In the genomic region with DNA sequence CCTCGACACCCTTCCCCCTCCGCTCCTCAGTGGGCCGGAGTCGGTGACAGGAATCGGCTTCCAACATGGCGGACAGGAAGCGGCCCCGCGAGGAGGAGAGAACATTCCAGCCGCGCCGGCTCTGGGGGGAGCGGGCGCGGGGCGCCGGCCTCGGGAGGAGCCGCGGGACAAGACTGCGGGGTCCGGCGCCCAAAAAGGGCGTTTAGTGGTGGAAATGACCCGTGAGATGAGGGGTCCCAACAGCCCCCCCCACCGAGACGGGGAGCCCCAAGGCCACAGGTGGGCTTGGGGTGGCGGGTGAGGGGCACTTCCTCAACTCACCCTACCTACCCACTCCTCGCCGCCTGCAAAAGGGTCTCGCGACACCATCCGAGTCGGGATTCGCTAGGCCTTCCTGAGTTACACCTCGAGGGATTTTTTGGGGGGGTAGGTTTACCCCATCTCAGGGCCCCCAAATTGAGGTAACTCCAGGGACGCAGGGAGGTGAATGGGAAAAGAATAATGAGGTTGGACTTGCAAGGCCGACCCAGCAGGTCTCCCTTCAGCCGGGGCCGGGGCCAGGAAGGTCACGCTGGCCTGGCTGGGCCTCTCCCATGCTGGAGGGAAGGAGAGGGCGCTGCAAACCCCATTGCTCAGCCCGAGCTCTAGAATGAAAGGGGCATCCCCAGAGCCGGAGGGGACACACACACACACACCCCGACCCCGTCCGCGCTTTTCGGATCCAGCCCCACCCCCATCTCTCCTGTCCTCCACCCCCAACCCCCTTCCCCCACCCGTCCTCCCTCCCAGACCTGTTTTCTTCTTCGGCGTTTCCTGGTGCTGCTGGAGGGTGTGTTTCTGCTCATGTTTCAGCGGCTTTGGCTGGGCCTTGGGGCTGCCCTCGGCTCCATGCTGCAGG, we compare ENCODE assay signal across 8 cellular contexts. TPM values are rescaled to one million over a fixed set of nuclear protein-coding genes. Genes with fewer than 3 reads are reported as not detected.
DNase-seq lines count a peak whose midpoint lies in the region; ATAC-seq lines count a peak whose summit lies in the region.

No MANE protein-coding gene starts in this region.

- peaks cover 37% of the 10 kb centered on the region for H3K4me1 Mint-ChIP-seq in activated T-cell treated with anti-CD3 and anti-CD28 coated beads, Interleukin-2, amount 50 U/mL, for 4 hours (ENCODE audit: low read depth)

- H3K27ac ChIP-seq in muscle layer of duodenum (ENCODE audit: low read length), result peak overlapping the region; percentile 99

- peaks cover 21% of the 10 kb centered on the region for H3K36me3 Mint-ChIP-seq in activated T-cell treated with anti-CD3 and anti-CD28 coated beads, Interleukin-2, amount 50 U/mL, for 4 hours (ENCODE audit: insufficient read depth)

- H3K4me1 ChIP-seq in NT2/D1 (ENCODE audit: insufficient read depth, insufficient read length) (peaks cover 3% of the 10 kb centered on the region), muscle layer of duodenum (ENCODE audit: control insufficient read depth in 1 of 2, insufficient read depth in 2 of 2, low read length in 2 of 2) (peaks cover 5 to 39% of the 10 kb centered on the region in 2 donors)

- H3K9ac ChIP-seq in NT2/D1 (ENCODE audit: insufficient read length, low read depth), result peak overlapping the region; percentile 99

- H3K9me3 ChIP-seq in NT2/D1 (ENCODE audit: insufficient read depth, low read length) (no peaks in the 10 kb centered on the region), muscle layer of duodenum (ENCODE audit: control insufficient read depth in 1 of 2, low read length in 2 of 2) (no peaks in the 10 kb centered on the region)

- no peaks in the 10 kb centered on the region for H3K27me3 Mint-ChIP-seq in activated T-cell treated with anti-CD3 and anti-CD28 coated beads, Interleukin-2, amount 50 U/mL, for 4 hours (ENCODE audit: low read depth)

- H3K36me3 ChIP-seq in NT2/D1 (ENCODE audit: insufficient read depth, insufficient read length, low read length), result peaks cover 34% of the 10 kb centered on the region
- peaks cover 0 to 13% of the 10 kb centered on the region in 2 donors for H3K36me3 ChIP-seq in muscle layer of duodenum (ENCODE audit: control insufficient read depth in 1 of 2, insufficient read depth in 2 of 2, low read length in 2 of 2)

- H3K4me3 Mint-ChIP-seq in activated T-cell treated with anti-CD3 and anti-CD28 coated beads, Interleukin-2, amount 50 U/mL, for 4 hours, result peak overlapping the region; percentile 100

- ATAC-seq in HG03066 (IDR thresholded peaks at IDR 0.05; ENCODE audit: low read depth, unreplicated experiment) (peak; percentile 13), esophagus mucosa (peak; percentile 50), GM18870 (IDR thresholded peaks at IDR 0.05; ENCODE audit: unreplicated experiment) (no peak)
- peak; percentile 21 to 29 for ATAC-seq in activated T-cell treated with anti-CD3 and anti-CD28 coated beads, Interleukin-2, amount 50 U/mL, for 4 hours

- H3K27me3 ChIP-seq in NT2/D1 (ENCODE audit: insufficient read depth, insufficient read length) (no peaks in the 10 kb centered on the region), muscle layer of duodenum (ENCODE audit: low read depth, low read length) (no peaks in the 10 kb centered on the region)

- DNase-seq in GM03348 (ENCODE audit: low spot score) (peak; percentile 51), NT2/D1 (ENCODE audit: low read depth, low spot score) (no peak)
- peak; percentile 47 for DNase-seq in activated T-cell treated with anti-CD3 and anti-CD28 coated beads, Interleukin-2, amount 50 U/mL, for 4 hours
- DNase-seq in stimulated activated CD8-positive, alpha-beta memory T cell treated with anti-CD3 and anti-CD28 coated beads, Interleukin-7, amount 100 ng/mL, for 4 hours (ENCODE audit: low read depth in 2 of 2), result peak; percentile 26 to 52

- H3K4me3 ChIP-seq in NT2/D1 (ENCODE audit: insufficient read length, low read depth), result peak overlapping the region; percentile 95
- H3K4me3 ChIP-seq in muscle layer of duodenum (ENCODE audit: low read depth in 1 of 2, low read length in 2 of 2), result peak overlapping the region; percentile 77 to 80

- H3K9me3 Mint-ChIP-seq in activated T-cell treated with anti-CD3 and anti-CD28 coated beads, Interleukin-2, amount 50 U/mL, for 4 hours, result no peaks in the 10 kb centered on the region

RNA-seq across cellular contexts. Expression of a gene that starts 0.7 kb away (rescaled TPM):
- 10 to 100 TPM; 59.6 to 63.4 (median 60.9) TPM for total RNA-seq in activated T-cell treated with anti-CD3 and anti-CD28 coated beads, Interleukin-2, amount 50 U/mL, for 4 hours
- 35.0 TPM for total RNA-seq in esophagus mucosa

RNA-seq across cellular contexts. Expression of a gene that starts 46.6 kb away (rescaled TPM):
- not detected for total RNA-seq in activated T-cell treated with anti-CD3 and anti-CD28 coated beads, Interleukin-2, amount 50 U/mL, for 4 hours
- not detected for total RNA-seq in esophagus mucosa
